Comparison of ENCODE assay signal across 10 cellular contexts in genomic region chr11:97140885-97141494, GRCh38.
A peak's percentile ranks its signal among the peaks of the same experiment; 100 is the strongest.
DNase-seq lines count a peak whose midpoint lies in the region; ATAC-seq and TF ChIP-seq lines count a peak whose summit lies in the region.
"Had no signal": no experiment of that assay in that cellular context is flagged by ENCODE, and none has a peak within 500 bp of the region (broad histone marks: within the 10 kb centered on the region; RNA-seq: fewer than 3 reads in every experiment).

No MANE protein-coding gene starts in this region.

- H3K4me2 ChIP-seq in hepatocyte: no peak overlapping the region

- H2AFZ ChIP-seq in hepatocyte: no peak overlapping the region
- H2AFZ ChIP-seq: parathyroid adenoma had no signal

- TF ChIP-seq POLR2A in uterus (IDR thresholded peaks at IDR 0.05): no peak

- H3K36me3 ChIP-seq in RWPE2 (ENCODE audit: low read depth) (no peaks in the 10 kb centered on the region), hepatocyte (replicated peaks; ENCODE audit: insufficient read depth, low read depth) (no peaks in the 10 kb centered on the region), uterus (no peaks in the 10 kb centered on the region)

- ATAC-seq in HG02610 (IDR thresholded peaks at IDR 0.05; ENCODE audit: unreplicated experiment) (peak; percentile 50), RWPE2 (ENCODE audit: low read depth) (no peak), GM18873 (IDR thresholded peaks at IDR 0.05; ENCODE audit: low FRiP score, unreplicated experiment) (no peak), HG02759 (IDR thresholded peaks at IDR 0.05; ENCODE audit: unreplicated experiment) (no peak)

- no peaks in the 10 kb centered on the region for H3K4me1 ChIP-seq in RWPE2 (ENCODE audit: insufficient read depth, poor library complexity, severe bottlenecking)
- H3K4me1 ChIP-seq in hepatocyte (ENCODE audit: insufficient read depth): no peaks in the 10 kb centered on the region
- H3K4me1 ChIP-seq in uterus: no peaks in the 10 kb centered on the region
- H3K4me1 ChIP-seq: parathyroid adenoma had no signal

- H3K27ac ChIP-seq in RWPE2 (ENCODE audit: poor library complexity, severe bottlenecking): no peak overlapping the region
- no peak overlapping the region for H3K27ac ChIP-seq in hepatocyte
- no peak overlapping the region for H3K27ac ChIP-seq in uterus
- H3K27ac ChIP-seq: parathyroid adenoma had no signal

- H3K27me3 ChIP-seq in RWPE2 (ENCODE audit: insufficient read depth, poor library complexity, severe bottlenecking) (no peaks in the 10 kb centered on the region), hepatocyte (no peaks in the 10 kb centered on the region), uterus (no peaks in the 10 kb centered on the region)

- TF ChIP-seq CTCF in RWPE2 (IDR thresholded peaks at IDR 0.05; ENCODE audit: poor library complexity, severe bottlenecking) (peak; percentile 73), hepatocyte (IDR thresholded peaks at IDR 0.05; ENCODE audit: poor library complexity) (peak; percentile 54), uterus (IDR thresholded peaks at IDR 0.05) (no peak)

- no peaks in the 10 kb centered on the region for H3K9me2 ChIP-seq in hepatocyte (replicated peaks; ENCODE audit: insufficient read depth)

- H3K4me3 ChIP-seq in RWPE2 (ENCODE audit: severe bottlenecking): no peak overlapping the region
- H3K4me3 ChIP-seq in hepatocyte: no peak overlapping the region
- no peak overlapping the region for H3K4me3 ChIP-seq in uterus

- peak; percentile 9 for DNase-seq in DMS153 (lab: John Stamatoyannopoulos, UW)
- no peak for DNase-seq in RWPE2 (ENCODE audit: low spot score)
- DNase-seq in hepatocyte (ENCODE audit: low spot score): peak; percentile 22
- DNase-seq in NCI-H1694 (lab: John Stamatoyannopoulos, UW): no peak
- no peak for DNase-seq in uterus
- DNase-seq: cerebellar nuclear complex had no signal

- no peaks in the 10 kb centered on the region for H4K20me1 ChIP-seq in hepatocyte (ENCODE audit: insufficient read depth, poor library complexity, severe bottlenecking)

- no peaks in the 10 kb centered on the region for H3K9me3 ChIP-seq in RWPE2 (ENCODE audit: severe bottlenecking)
- no peaks in the 10 kb centered on the region for H3K9me3 ChIP-seq in hepatocyte (ENCODE audit: low read depth)
- peaks cover 0 to 4% of the 10 kb centered on the region in 2 donors for H3K9me3 ChIP-seq in uterus

- 77% methylated on average over 2 of the region's 2 CpGs for WGBS in hepatocyte (ENCODE audit: low lambda C conversion rate, missing lambda C conversion rate)

- H3K79me2 ChIP-seq in hepatocyte: no peaks in the 10 kb centered on the region
- H3K79me2 ChIP-seq: parathyroid adenoma had no signal

- intact Hi-C loops in uterus (cut with DNase I; ENCODE audit: low total_unique reads): no loop called here

Comparison
In these comparisons a context has a peak if more than half of its experiments do, and no peak if none do; other contexts are left out.
1. DNase-seq: peak in DMS153 (single experiment) and hepatocyte (single experiment); none in RWPE2 (single experiment), NCI-H1694 (single experiment) and uterus (0 of 2).
2. CTCF ChIP-seq: peak in RWPE2 (single experiment) and hepatocyte (single experiment); none in uterus (0 of 4).